Comparison of ENCODE assay signal across 24 cellular contexts in genomic region chr2:140436956-140437355, GRCh38.
DNase-seq lines count a peak whose midpoint lies in the region; ATAC-seq lines count a peak whose summit lies in the region.
"Had no signal": no experiment of that assay in that cellular context is flagged by ENCODE, and none has a peak within 500 bp of the region (broad histone marks: within the 10 kb centered on the region; RNA-seq: fewer than 3 reads in every experiment).

No MANE protein-coding gene starts in this region.

- peak; percentile 24 for DNase-seq in NCI-H2171 treated with DMSO at 0.1 percent for 48 hours (lab: John Stamatoyannopoulos, UW)
- DNase-seq in NCI-H2171 (lab: John Stamatoyannopoulos, UW): no peak
- DNase-seq in amniotic epithelial cell (ENCODE audit: low read depth): peak; percentile 36
- DNase-seq in superior temporal gyrus (ENCODE audit: extremely low spot score): no peak
- no peak for DNase-seq in AG08396 (ENCODE audit: low spot score)
- DNase-seq in activated CD8-positive, alpha-beta T cell treated with anti-CD3 and anti-CD28 coated beads, Interleukin-2, amount 10 ng/mL, durations not matched to agents 7 days and 5 days: no peak
- DNase-seq: 8988T; AML-193; C1 segment of cervical spinal cord; CD8-positive, alpha-beta T cell; GM23248; HCEC 1CT; MG63; NCI-H1417; NCI-H1694 treated with DMSO at 0.1 percent for 48 hours; NCI-H2081 treated with DMSO at 0.1 percent for 48 hours; NCI-H2227 treated with DMSO at 0.1 percent for 48 hours; NCI-H510A; NCI-H774; PC-3; Right ventricle myocardium superior had no signal

- no peak overlapping the region for H3K4me3 ChIP-seq in mesodermal cell (ENCODE audit: extremely low read depth, insufficient read depth, low read length, poor library complexity, severe bottlenecking)
- H3K4me3 ChIP-seq: GM23248, K562, MG63 had no signal

- H3K4me1 Mint-ChIP-seq in activated CD8-positive, alpha-beta T cell treated with anti-CD3 and anti-CD28 coated beads, Interleukin-2, amount 10 ng/mL, durations not matched to agents 7 days and 5 days (ENCODE audit: low read depth): no peaks in the 10 kb centered on the region

- H3K36me3 ChIP-seq in mesodermal cell (ENCODE audit: control insufficient read depth, insufficient read depth, low read length): no peaks in the 10 kb centered on the region
- H3K36me3 ChIP-seq: MG63 had no signal

- no peaks in the 10 kb centered on the region for H3K9me3 Mint-ChIP-seq in activated CD8-positive, alpha-beta T cell treated with anti-CD3 and anti-CD28 coated beads, Interleukin-2, amount 10 ng/mL, durations not matched to agents 7 days and 5 days (ENCODE audit: insufficient read depth)

- no peaks in the 10 kb centered on the region for H3K27me3 Mint-ChIP-seq in activated CD8-positive, alpha-beta T cell treated with anti-CD3 and anti-CD28 coated beads, Interleukin-2, amount 10 ng/mL, durations not matched to agents 7 days and 5 days (ENCODE audit: low read depth)

- H3K4me1 ChIP-seq in mesodermal cell (ENCODE audit: control insufficient read depth, insufficient read depth, low read length, poor library complexity, severe bottlenecking): peaks cover 14% of the 10 kb centered on the region

- H3K4me3 Mint-ChIP-seq in activated CD8-positive, alpha-beta T cell treated with anti-CD3 and anti-CD28 coated beads, Interleukin-2, amount 10 ng/mL, durations not matched to agents 7 days and 5 days: no peak overlapping the region
- H3K4me3 Mint-ChIP-seq: CD8-positive, alpha-beta T cell had no signal

- no peaks in the 10 kb centered on the region for H3K9me3 ChIP-seq in mesodermal cell (ENCODE audit: control insufficient read depth, low read length)
- H3K9me3 ChIP-seq: MG63 had no signal

- no peak overlapping the region for H3K27ac Mint-ChIP-seq in activated CD8-positive, alpha-beta T cell treated with anti-CD3 and anti-CD28 coated beads, Interleukin-2, amount 10 ng/mL, durations not matched to agents 7 days and 5 days
- H3K27ac Mint-ChIP-seq: CD8-positive, alpha-beta T cell had no signal

- H3K27ac ChIP-seq in mesodermal cell (ENCODE audit: low read depth, low read length, severe bottlenecking): peak overlapping the region; percentile 13
- H3K27ac ChIP-seq: GM23248 had no signal

- POLR2A ChIA-PET in activated CD8-positive, alpha-beta T cell treated with anti-CD3 and anti-CD28 coated beads, Interleukin-2, amount 10 ng/mL, durations not matched to agents 7 days and 5 days (lab: Charles Lee): no interaction called here

- H3K36me3 Mint-ChIP-seq in activated CD8-positive, alpha-beta T cell treated with anti-CD3 and anti-CD28 coated beads, Interleukin-2, amount 10 ng/mL, durations not matched to agents 7 days and 5 days (ENCODE audit: low read depth): no peaks in the 10 kb centered on the region
- H3K36me3 Mint-ChIP-seq: CD8-positive, alpha-beta T cell had no signal

- no peak for ATAC-seq in HG02970 (IDR thresholded peaks at IDR 0.05; ENCODE audit: low FRiP score, unreplicated experiment)
- ATAC-seq in activated CD8-positive, alpha-beta T cell treated with anti-CD3 and anti-CD28 coated beads, Interleukin-2, amount 10 ng/mL, durations not matched to agents 7 days and 5 days: no peak
- ATAC-seq: CD8-positive, alpha-beta T cell; K562; PC-3 had no signal

- CTCF ChIA-PET in activated CD8-positive, alpha-beta T cell treated with anti-CD3 and anti-CD28 coated beads, Interleukin-2, amount 10 ng/mL, durations not matched to agents 7 days and 5 days (lab: Charles Lee): no interaction called here

- WGBS in mesodermal cell (ENCODE audit: insufficient coverage in 2 of 2), 2 experiments: 82 to 90% methylated on average over 3 to 4 of the region's 5 CpGs

Comparison
In these comparisons a context has a peak if more than half of its experiments do, and no peak if none do; other contexts are left out.
1. DNase-seq: peak in NCI-H2171 treated with DMSO at 0.1 percent for 48 hours (single experiment) and amniotic epithelial cell (single experiment); none in NCI-H2171 (single experiment), superior temporal gyrus (single experiment), AG08396 (single experiment) and activated CD8-positive, alpha-beta T cell treated with anti-CD3 and anti-CD28 coated beads, Interleukin-2, amount 10 ng/mL, durations not matched to agents 7 days and 5 days (single experiment).